In the genomic region with DNA sequence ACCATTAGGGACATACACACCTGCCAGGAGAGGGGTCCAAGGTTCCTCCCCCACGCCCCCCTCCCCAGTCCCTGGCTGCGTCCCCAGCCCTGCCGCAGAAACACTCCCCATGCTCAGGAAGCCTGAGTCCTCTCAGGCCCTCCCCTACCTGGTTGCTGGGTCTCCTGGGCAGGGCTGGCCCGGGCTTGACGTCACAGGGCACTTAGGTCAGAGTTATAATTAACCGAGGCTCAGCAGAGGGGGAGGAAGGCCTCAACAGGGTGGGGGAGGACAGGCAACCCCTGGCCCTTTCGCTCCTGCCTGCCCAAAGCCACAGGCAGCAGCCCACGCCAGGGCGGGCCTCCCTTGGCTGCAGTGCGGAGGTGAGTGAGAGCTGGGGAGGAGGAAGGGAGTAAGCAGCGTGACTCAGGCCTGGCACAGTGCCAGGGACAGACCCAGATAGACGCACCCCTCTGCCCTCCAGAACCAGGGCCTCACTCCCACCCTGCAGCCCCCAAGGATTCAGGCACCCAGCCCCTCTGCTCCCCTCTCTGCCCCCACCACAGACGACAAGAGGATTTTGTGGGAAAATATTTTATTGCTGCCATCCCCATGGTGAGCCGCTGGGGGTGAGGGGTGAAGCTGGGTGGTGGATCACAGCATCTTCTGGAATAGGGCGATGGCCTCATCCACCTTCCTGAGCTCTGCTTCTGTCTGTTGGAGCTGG, we compare ENCODE assay signal across 1 cellular context.
TF ChIP-seq lines count a peak whose summit lies in the region.

A gene with protein sequence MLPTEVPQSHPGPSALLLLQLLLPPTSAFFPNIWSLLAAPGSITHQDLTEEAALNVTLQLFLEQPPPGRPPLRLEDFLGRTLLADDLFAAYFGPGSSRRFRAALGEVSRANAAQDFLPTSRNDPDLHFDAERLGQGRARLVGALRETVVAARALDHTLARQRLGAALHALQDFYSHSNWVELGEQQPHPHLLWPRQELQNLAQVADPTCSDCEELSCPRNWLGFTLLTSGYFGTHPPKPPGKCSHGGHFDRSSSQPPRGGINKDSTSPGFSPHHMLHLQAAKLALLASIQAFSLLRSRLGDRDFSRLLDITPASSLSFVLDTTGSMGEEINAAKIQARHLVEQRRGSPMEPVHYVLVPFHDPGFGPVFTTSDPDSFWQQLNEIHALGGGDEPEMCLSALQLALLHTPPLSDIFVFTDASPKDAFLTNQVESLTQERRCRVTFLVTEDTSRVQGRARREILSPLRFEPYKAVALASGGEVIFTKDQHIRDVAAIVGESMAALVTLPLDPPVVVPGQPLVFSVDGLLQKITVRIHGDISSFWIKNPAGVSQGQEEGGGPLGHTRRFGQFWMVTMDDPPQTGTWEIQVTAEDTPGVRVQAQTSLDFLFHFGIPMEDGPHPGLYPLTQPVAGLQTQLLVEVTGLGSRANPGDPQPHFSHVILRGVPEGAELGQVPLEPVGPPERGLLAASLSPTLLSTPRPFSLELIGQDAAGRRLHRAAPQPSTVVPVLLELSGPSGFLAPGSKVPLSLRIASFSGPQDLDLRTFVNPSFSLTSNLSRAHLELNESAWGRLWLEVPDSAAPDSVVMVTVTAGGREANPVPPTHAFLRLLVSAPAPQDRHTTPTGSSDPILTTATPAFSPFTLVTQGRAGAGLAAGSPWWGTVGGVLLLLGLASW (minus strand): TSS at position 368 of the 706 bp plus-strand sequence. CDS start 549 bp downstream, outside the sequence.

TF ChIP-seq in GM23338, 12 proteins besides CTCF, POLR2A, EP300 and RAD21 (continued from another document):
- TF ChIP-seq REST (IDR thresholded peaks at IDR 0.05; ENCODE audit: unreplicated experiment) = no peak
- no peak for TF ChIP-seq ZNF462 (CRISPR knock-in tag; IDR thresholded peaks at IDR 0.05)
- TF ChIP-seq POLR2AphosphoS5 (IDR thresholded peaks at IDR 0.05; ENCODE audit: low read depth) = peak; percentile 48
- TF ChIP-seq CREB1 (CRISPR knock-in tag; IDR thresholded peaks at IDR 0.05; ENCODE audit: low read depth) = peak; percentile 54; the same call in 1 of the 2 replicates
- no peak for TF ChIP-seq ZNF331 (CRISPR knock-in tag; IDR thresholded peaks at IDR 0.05; ENCODE audit: low read depth)
- TF ChIP-seq, protein P1, sequence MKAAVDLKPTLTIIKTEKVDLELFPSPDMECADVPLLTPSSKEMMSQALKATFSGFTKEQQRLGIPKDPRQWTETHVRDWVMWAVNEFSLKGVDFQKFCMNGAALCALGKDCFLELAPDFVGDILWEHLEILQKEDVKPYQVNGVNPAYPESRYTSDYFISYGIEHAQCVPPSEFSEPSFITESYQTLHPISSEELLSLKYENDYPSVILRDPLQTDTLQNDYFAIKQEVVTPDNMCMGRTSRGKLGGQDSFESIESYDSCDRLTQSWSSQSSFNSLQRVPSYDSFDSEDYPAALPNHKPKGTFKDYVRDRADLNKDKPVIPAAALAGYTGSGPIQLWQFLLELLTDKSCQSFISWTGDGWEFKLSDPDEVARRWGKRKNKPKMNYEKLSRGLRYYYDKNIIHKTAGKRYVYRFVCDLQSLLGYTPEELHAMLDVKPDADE (IDR thresholded peaks at IDR 0.05) = no peak
TF ChIP-seq in GM23338: peak in this region for 2.
